ENCODE assay signal across 19 cellular contexts in the genomic region with DNA sequence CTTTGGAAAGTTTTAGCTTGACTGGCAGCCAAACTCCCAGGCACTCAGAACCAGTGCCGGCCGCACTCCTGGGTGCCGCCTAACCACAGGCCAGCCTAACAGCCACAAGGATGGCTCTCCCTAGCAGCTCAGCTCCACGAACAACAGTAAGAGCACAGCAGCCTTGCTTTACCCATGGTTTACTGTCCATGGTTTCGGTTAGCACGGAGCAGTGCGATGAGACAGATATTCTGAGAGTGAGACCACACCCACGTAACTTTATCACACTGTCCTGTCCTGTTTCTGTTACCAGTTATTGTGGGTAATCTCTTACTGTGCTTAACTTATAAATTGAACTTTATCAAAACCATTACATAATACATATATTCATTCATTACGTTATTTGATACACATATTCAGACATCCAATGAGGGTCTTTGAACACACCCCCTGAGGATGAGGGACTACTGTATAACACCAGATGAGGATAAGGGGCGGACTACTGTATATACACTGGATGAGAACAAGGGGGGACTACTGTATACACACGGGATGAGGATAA. TPM values are rescaled to one million over a fixed set of nuclear protein-coding genes. Genes with fewer than 3 reads are reported as not detected.
DNase-seq lines count a peak whose midpoint lies in the region; TF ChIP-seq lines count a peak whose summit lies in the region.
"Had no signal": no experiment of that assay in that cellular context is flagged by ENCODE, and none has a peak within 500 bp of the region (broad histone marks: within the 10 kb centered on the region; RNA-seq: fewer than 3 reads in every experiment).

No MANE protein-coding gene starts in this region.

- no peak overlapping the region for H3K9ac ChIP-seq in neural progenitor cell

- no peaks in the 10 kb centered on the region for H3K4me1 ChIP-seq in uterus
- no peaks in the 10 kb centered on the region for H3K4me1 ChIP-seq in neural progenitor cell

- H3K4me3 Mint-ChIP-seq in nephron progenitor cell = no peak overlapping the region
- no peak overlapping the region for H3K4me3 Mint-ChIP-seq in neural progenitor cell
- H3K4me3 Mint-ChIP-seq: activated naive CD8-positive, alpha-beta T cell; IgD-negative memory B cell; T-helper 1 cell treated with Interleukin-12 subunit alpha and Interleukin-12 subunit beta and Interleukin-4 antibody, amounts not matched to agents 30 μg/mL and 1 μg/mL, for 36 hours had no signal

- H3K9me3 ChIP-seq in uterus (no peaks in the 10 kb centered on the region), neural progenitor cell (ENCODE audit: low read depth) (no peaks in the 10 kb centered on the region)
- H3K9me3 ChIP-seq: ovary had no signal

- H3K9me3 Mint-ChIP-seq in nephron progenitor cell (peaks cover 10% of the 10 kb centered on the region), neural progenitor cell (no peaks in the 10 kb centered on the region)
- H3K9me3 Mint-ChIP-seq: IgD-negative memory B cell; T-helper 1 cell treated with Interleukin-12 subunit alpha and Interleukin-12 subunit beta and Interleukin-4 antibody, amounts not matched to agents 30 μg/mL and 1 μg/mL, for 36 hours had no signal

- H3F3A ChIP-seq in neural progenitor cell (ENCODE audit: low read depth) = no peaks in the 10 kb centered on the region

- H3K79me2 ChIP-seq in neural progenitor cell (ENCODE audit: low read depth) = no peaks in the 10 kb centered on the region

- H3K27me3 ChIP-seq in uterus = no peaks in the 10 kb centered on the region
- no peaks in the 10 kb centered on the region for H3K27me3 ChIP-seq in neural progenitor cell
- H3K27me3 ChIP-seq: ovary had no signal

- H3K4me2 ChIP-seq in neural progenitor cell = no peak overlapping the region

- H3K27me3 Mint-ChIP-seq in nephron progenitor cell (ENCODE audit: low read depth, poor library complexity) (peaks cover 5% of the 10 kb centered on the region), neural progenitor cell (ENCODE audit: insufficient read depth, low read depth) (no peaks in the 10 kb centered on the region)
- H3K27me3 Mint-ChIP-seq: activated naive CD8-positive, alpha-beta T cell; IgD-negative memory B cell had no signal

- H3K4me1 Mint-ChIP-seq in nephron progenitor cell = peaks cover 11% of the 10 kb centered on the region
- peaks cover 3% of the 10 kb centered on the region for H3K4me1 Mint-ChIP-seq in neural progenitor cell

- H3K36me3 ChIP-seq in uterus (no peaks in the 10 kb centered on the region), neural progenitor cell (no peaks in the 10 kb centered on the region)
- H3K36me3 ChIP-seq: ovary had no signal

- H4K20me1 ChIP-seq in neural progenitor cell (ENCODE audit: low read depth) = peaks cover 12% of the 10 kb centered on the region

- no peak overlapping the region for H2AFZ ChIP-seq in neural progenitor cell (replicated peaks)

- in situ Hi-C loops in G401 (cut with HindIII; ENCODE audit: low sequenced_read_pairs) = no loop called here

- H3K36me3 Mint-ChIP-seq in nephron progenitor cell (ENCODE audit: low read depth) = peaks cover 59% of the 10 kb centered on the region
- peaks cover 19% of the 10 kb centered on the region for H3K36me3 Mint-ChIP-seq in neural progenitor cell
- H3K36me3 Mint-ChIP-seq: IgD-negative memory B cell had no signal

- no peak overlapping the region for H3K27ac ChIP-seq in uterus
- no peak overlapping the region for H3K27ac ChIP-seq in neural progenitor cell
- H3K27ac ChIP-seq: ovary had no signal

- intact Hi-C loops in uterus (cut with DNase I; ENCODE audit: low total_unique reads) = no loop called here

- peak overlapping the region; percentile 22 for H3K27ac Mint-ChIP-seq in nephron progenitor cell
- no peak overlapping the region for H3K27ac Mint-ChIP-seq in neural progenitor cell
- H3K27ac Mint-ChIP-seq: activated naive CD8-positive, alpha-beta T cell; IgD-negative memory B cell; T-helper 1 cell treated with Interleukin-12 subunit alpha and Interleukin-12 subunit beta and Interleukin-4 antibody, amounts not matched to agents 30 μg/mL and 1 μg/mL, for 36 hours had no signal

- no peak for TF ChIP-seq POLR2A in uterus (IDR thresholded peaks at IDR 0.05)

- no peak overlapping the region for H3K4me3 ChIP-seq in uterus
- H3K4me3 ChIP-seq in neural progenitor cell = no peak overlapping the region
- H3K4me3 ChIP-seq: ovary had no signal

- DNase-seq in G401 (ENCODE audit: low spot score) = peak; percentile 23
- DNase-seq in M059J (ENCODE audit: low read depth) = peak; percentile 39
- peak; percentile 24 for DNase-seq in amniotic epithelial cell (ENCODE audit: low read depth)
- no peak for DNase-seq in nephron progenitor cell
- no peak for DNase-seq in uterus
- DNase-seq in OCI-M1 (lab: John Stamatoyannopoulos, UW) = no peak
- DNase-seq in neural progenitor cell (ENCODE audit: low spot score) = no peak
- DNase-seq: activated CD8-positive, alpha-beta memory T cell treated with anti-CD3 and anti-CD28 coated beads, Interleukin-2, amount 50 U/mL, for 48 hours; C1 segment of cervical spinal cord; central memory CD4-positive, alpha-beta T cell; DMS79 treated with DMSO at 0.1 percent for 48 hours; ovary; small intestine; stimulated activated naive CD4-positive, alpha-beta T cell had no signal

- TF ChIP-seq CTCF in nephron progenitor cell (IDR thresholded peaks at IDR 0.05) (no peak), uterus (IDR thresholded peaks at IDR 0.05) (no peak), neural progenitor cell (IDR thresholded peaks at IDR 0.05) (no peak)

RNA-seq across cellular contexts. Expression of gene CLPTM1L, which starts 12.4 kb away (rescaled TPM):
- total RNA-seq in G401 (2014; rRNA removed; shearing (Covaris generic)) = 177 and 229 TPM in 2 replicates
- total RNA-seq in M059J (2014; rRNA removed; shearing (Covaris generic)) = 150 and 262 TPM in 2 replicates
- total RNA-seq in uterus (10 to 100 TPM; 63.2 to 74.3 (median 71.1) TPM), neural progenitor cell (ENCODE audit: low replicate concordance) (74.8 and 79.9 TPM in 2 replicates)

RNA-seq across cellular contexts. Expression of gene TERT, which starts 37.7 kb away (rescaled TPM):
- total RNA-seq in G401 (2014; rRNA removed; shearing (Covaris generic)) = 0.85 and 1.5 TPM in 2 replicates
- total RNA-seq in M059J (2014; rRNA removed; shearing (Covaris generic)) = 0.62 TPM in 1 of 2 replicates, not detected in the other
- total RNA-seq in uterus = under 1 TPM in 1 of 4 donors, not detected in 3; 0.26 TPM
- total RNA-seq in neural progenitor cell (ENCODE audit: low replicate concordance) = 2.4 and 14.8 TPM in 2 replicates
- total RNA-seq: endothelial cell of umbilical vein, glomerular endothelial cell had no signal

Comparison
In these comparisons a context has a peak if more than half of its experiments do, and no peak if none do; other contexts are left out.
1. DNase-seq: peak in G401 (single experiment), M059J (single experiment) and amniotic epithelial cell (single experiment); none in nephron progenitor cell (single experiment), uterus (0 of 2), OCI-M1 (single experiment) and neural progenitor cell (single experiment).